Comparison of ENCODE assay signal across 24 cellular contexts in the genomic region with DNA sequence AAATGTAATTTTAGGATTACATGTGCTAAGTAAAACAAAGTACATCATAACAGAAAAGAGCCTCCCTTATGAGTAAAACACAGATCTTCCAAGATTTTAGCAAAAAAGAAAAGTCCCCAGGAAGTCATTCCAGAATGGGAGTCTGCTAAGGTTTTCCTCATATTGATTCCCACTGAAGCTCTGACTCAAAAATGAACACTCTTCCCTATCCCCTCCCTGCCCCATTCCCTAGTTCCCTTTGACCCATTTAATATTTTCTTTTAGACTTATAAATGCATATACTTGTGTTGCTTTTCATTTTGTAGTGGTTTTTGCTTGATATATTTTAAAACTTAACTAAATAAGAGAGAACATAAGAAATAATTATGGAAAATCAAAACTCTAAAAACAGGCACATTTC. TPM values are rescaled to one million over a fixed set of nuclear protein-coding genes. Genes with fewer than 3 reads are reported as not detected.
DNase-seq lines count a peak whose midpoint lies in the region; FAIRE-seq lines count a peak whose summit lies in the region.
"Had no signal": no experiment of that assay in that cellular context is flagged by ENCODE, and none has a peak within 500 bp of the region (broad histone marks: within the 10 kb centered on the region; RNA-seq: fewer than 3 reads in every experiment).

No MANE protein-coding gene starts in this region.

- no peak overlapping the region for H3K4me3 ChIP-seq in CD4-positive, alpha-beta memory T cell (ENCODE audit: low read length in 2 of 2)
- H3K4me3 ChIP-seq in GM23248 (peak overlapping the region; percentile 61), adipocyte (ENCODE audit: low read length) (peak overlapping the region; percentile 73), mesenchymal stem cell (ENCODE audit: insufficient read depth in 1 of 2, low read depth in 1 of 2, low read length in 2 of 2) (peak overlapping the region in 1 of 2 experiments; percentile 64)
- H3K4me3 ChIP-seq: esophagus muscularis mucosa, testis had no signal

- no peak for FAIRE-seq in GM19239 (lab: Jason Lieb, UNC)

- peaks cover 52 to 69% (median 60%) of the 10 kb centered on the region in 4 donors for H3K4me1 Mint-ChIP-seq in CD4-positive, alpha-beta memory T cell
- H3K4me1 Mint-ChIP-seq: B cell had no signal

- in situ Hi-C loops in GM23248 (cut with MboI) (no loop called here), ACHN (cut with HindIII; ENCODE audit: low pct_ligation_motif_present, low pct_unique_long_range_greater_than_20kb, low sequenced_read_pairs) (no loop called here)

- H3K9me3 Mint-ChIP-seq in CD4-positive, alpha-beta memory T cell: peaks cover 0 to 2% (median 0%) of the 10 kb centered on the region in 8 donors
- H3K9me3 Mint-ChIP-seq: brain had no signal

- H3K4me1 ChIP-seq in CD4-positive, alpha-beta memory T cell (ENCODE audit: insufficient read depth, low read length): peaks cover 68% of the 10 kb centered on the region
- H3K4me1 ChIP-seq in GM23248 (ENCODE audit: insufficient read depth): peaks cover 55% of the 10 kb centered on the region
- H3K4me1 ChIP-seq in adipocyte (ENCODE audit: control insufficient read depth, insufficient read depth, low read length): peaks cover 53% of the 10 kb centered on the region
- peaks cover 9% of the 10 kb centered on the region for H3K4me1 ChIP-seq in mesenchymal stem cell (ENCODE audit: control insufficient read depth, insufficient read depth, low read depth, low read length)
- H3K4me1 ChIP-seq: testis had no signal

- intact Hi-C loops in CD4-positive, alpha-beta memory T cell (cut with micrococcal nuclease): loop anchor here (5.0 kb wide), 1 partner anchor 48 kb away; no protein-coding TSS in a partner anchor

- no peaks in the 10 kb centered on the region for H3K27me3 ChIP-seq in CD4-positive, alpha-beta memory T cell (ENCODE audit: insufficient read depth, low read length)
- no peaks in the 10 kb centered on the region for H3K27me3 ChIP-seq in GM23248 (replicated peaks; ENCODE audit: insufficient read depth)
- H3K27me3 ChIP-seq in adipocyte (replicated peaks; ENCODE audit: control insufficient read depth, insufficient read depth, low read length): no peaks in the 10 kb centered on the region
- no peaks in the 10 kb centered on the region for H3K27me3 ChIP-seq in mesenchymal stem cell (ENCODE audit: control insufficient read depth in 1 of 2, insufficient read depth in 1 of 2, low read length in 2 of 2)
- H3K27me3 ChIP-seq: esophagus muscularis mucosa, testis had no signal

- no peak overlapping the region for H3K14ac ChIP-seq in mesenchymal stem cell (ENCODE audit: low read length in 2 of 2)

- peak overlapping the region in 4 of 8 donors; percentile 34 to 72 (median 43) for H3K4me3 Mint-ChIP-seq in CD4-positive, alpha-beta memory T cell
- H3K4me3 Mint-ChIP-seq: activated naive CD4-positive, alpha-beta T cell treated with anti-CD3 and anti-CD28 coated beads, Interleukin-2, amount 50 U/mL, for 24 hours; B cell; brain had no signal

- H4K8ac ChIP-seq in mesenchymal stem cell (ENCODE audit: low read length): no peak overlapping the region

- H3F3A ChIP-seq in GM23248 (ENCODE audit: insufficient read depth): peaks cover 69% of the 10 kb centered on the region

- H3K27ac Mint-ChIP-seq in CD4-positive, alpha-beta memory T cell: peak overlapping the region; percentile 30 to 90 (median 78)
- H3K27ac Mint-ChIP-seq: B cell had no signal

- H4K20me1 ChIP-seq in GM23248 (ENCODE audit: insufficient read depth): no peaks in the 10 kb centered on the region

- no peaks in the 10 kb centered on the region for H3K36me3 Mint-ChIP-seq in CD4-positive, alpha-beta memory T cell
- H3K36me3 Mint-ChIP-seq: activated naive CD4-positive, alpha-beta T cell treated with anti-CD3 and anti-CD28 coated beads, Interleukin-2, amount 50 U/mL, for 24 hours; brain had no signal

- no peaks in the 10 kb centered on the region for H3K9me3 ChIP-seq in CD4-positive, alpha-beta memory T cell (ENCODE audit: control insufficient read depth in 1 of 2, low read length in 2 of 2)
- H3K9me3 ChIP-seq in GM23248 (ENCODE audit: low read depth) (no peaks in the 10 kb centered on the region), adipocyte (ENCODE audit: control insufficient read depth, low read length) (peaks cover 5% of the 10 kb centered on the region), mesenchymal stem cell (ENCODE audit: control insufficient read depth, low read length) (peaks cover 5% of the 10 kb centered on the region)
- H3K9me3 ChIP-seq: esophagus muscularis mucosa, testis had no signal

- no peaks in the 10 kb centered on the region for H3K36me3 ChIP-seq in CD4-positive, alpha-beta memory T cell (ENCODE audit: insufficient read depth, low read length)
- H3K36me3 ChIP-seq in GM23248 (ENCODE audit: low read depth): no peaks in the 10 kb centered on the region
- H3K36me3 ChIP-seq in adipocyte (ENCODE audit: control insufficient read depth, insufficient read depth, low read length, severe bottlenecking): no peaks in the 10 kb centered on the region
- H3K36me3 ChIP-seq in mesenchymal stem cell (ENCODE audit: control insufficient read depth in 1 of 2, insufficient read depth in 2 of 2, low read depth in 1 of 2, low read length in 2 of 2): no peaks in the 10 kb centered on the region
- H3K36me3 ChIP-seq: esophagus muscularis mucosa had no signal

- no peak overlapping the region for H2BK12ac ChIP-seq in mesenchymal stem cell (ENCODE audit: low read length in 2 of 2)

- peaks cover 0 to 3% of the 10 kb centered on the region in 2 donors for H3K27me3 Mint-ChIP-seq in CD4-positive, alpha-beta memory T cell
- H3K27me3 Mint-ChIP-seq: activated naive CD4-positive, alpha-beta T cell treated with anti-CD3 and anti-CD28 coated beads, Interleukin-2, amount 50 U/mL, for 24 hours had no signal

- no peaks in the 10 kb centered on the region for H3K79me2 ChIP-seq in GM23248 (ENCODE audit: insufficient read depth)

- H4K91ac ChIP-seq in mesenchymal stem cell (ENCODE audit: low read length): no peak overlapping the region

- no peak overlapping the region for H3K23ac ChIP-seq in mesenchymal stem cell (ENCODE audit: low read length in 2 of 2)

- H3K4me2 ChIP-seq in GM23248 (ENCODE audit: unreplicated experiment) (peak overlapping the region; percentile 95), mesenchymal stem cell (ENCODE audit: low read length, poor library complexity, severe bottlenecking) (no peak overlapping the region)

- no peak overlapping the region for H2AK5ac ChIP-seq in mesenchymal stem cell (ENCODE audit: low read length, severe bottlenecking)

- no peak overlapping the region for H3K27ac ChIP-seq in CD4-positive, alpha-beta memory T cell (ENCODE audit: low read depth, low read length)
- H3K27ac ChIP-seq in GM23248 (peak overlapping the region; percentile 92), mesenchymal stem cell (ENCODE audit: low read length, poor library complexity, severe bottlenecking) (no peak overlapping the region)
- H3K27ac ChIP-seq: HL-60, testis had no signal

- no peak overlapping the region for H3K18ac ChIP-seq in mesenchymal stem cell (ENCODE audit: low read depth in 1 of 2, low read length in 2 of 2)

- H3K9ac ChIP-seq in GM23248 (peak overlapping the region; percentile 60), adipocyte (ENCODE audit: low read length) (peak overlapping the region; percentile 53), mesenchymal stem cell (ENCODE audit: low read length) (peak overlapping the region; percentile 81)

- H2BK120ac ChIP-seq in mesenchymal stem cell (ENCODE audit: low read depth, low read length): no peak overlapping the region

- POLR2A ChIA-PET in CD4-positive, alpha-beta memory T cell (lab: Charles Lee; ENCODE audit: partially characterized antibody): interaction anchor here (0.8 to 6.1 kb wide), 2 partner anchors 8 to 38 kb away, joined by 3 to 81 read pairs; partner anchors contain the start of gene PTGER2

- no peaks in the 10 kb centered on the region for H3K9me2 ChIP-seq in GM23248 (ENCODE audit: insufficient read depth)

- H2BK15ac ChIP-seq in mesenchymal stem cell (ENCODE audit: low read depth, poor library complexity, severe bottlenecking): no peak overlapping the region

- no peak overlapping the region for H2AFZ ChIP-seq in GM23248
- H2AFZ ChIP-seq in mesenchymal stem cell (ENCODE audit: low read depth, low read length): no peak overlapping the region

- CTCF ChIA-PET in CD4-positive, alpha-beta memory T cell (lab: Charles Lee; ENCODE audit: partially characterized antibody): no interaction called here

- no peak for DNase-seq in CD4-positive, alpha-beta memory T cell
- no peak for DNase-seq in GM23248
- DNase-seq in adipocyte (ENCODE audit: low read depth): no peak
- DNase-seq in mesenchymal stem cell: no peak
- no peak for DNase-seq in cortex of kidney (lab: John Stamatoyannopoulos, UW)
- DNase-seq in GM19239 (ENCODE audit: insufficient read length, low spot score): no peak
- no peak for DNase-seq in OCI-M2 (lab: John Stamatoyannopoulos, UW; ENCODE audit: unreplicated experiment)
- no peak for DNase-seq in ACHN
- DNase-seq: activated CD4-positive, CD25-positive, alpha-beta regulatory T cell treated with anti-CD3 and anti-CD28 coated beads, Interleukin-2, amount 50 U/mL, for 72 hours; activated T-cell treated with anti-CD3 and anti-CD28 coated beads for 4 hours; islet precursor cell; NCI-H2029 treated with DMSO at 0.1 percent for 48 hours; NCI-H510A; Right ventricle myocardium superior; T-helper 9 cell; testis had no signal

- no peak overlapping the region for H2BK5ac ChIP-seq in mesenchymal stem cell (ENCODE audit: low read depth, low read length, poor library complexity, severe bottlenecking)

- H3K79me1 ChIP-seq in mesenchymal stem cell (replicated peaks; ENCODE audit: low read length, poor library complexity, severe bottlenecking): no peaks in the 10 kb centered on the region

- no peak overlapping the region for H3K4ac ChIP-seq in mesenchymal stem cell (ENCODE audit: low read depth in 1 of 2, low read length in 2 of 2)

RNA-seq across cellular contexts. Expression of gene PTGER2, which starts 40.1 kb away (rescaled TPM):
- 10 to 100 TPM; 29.4 to 30.2 TPM for total RNA-seq in CD4-positive, alpha-beta memory T cell
- polyA plus RNA-seq in CD4-positive, alpha-beta memory T cell: 100 to 1,000 TPM; 241 to 259 TPM
- total RNA-seq in GM23248 (2014; rRNA removed; shearing (Covaris generic)): 6.2 and 7.2 TPM in 2 replicates
- polyA plus RNA-seq in GM23248 (2016; fragmentation: Nextera tagmentation; extraction: Ambion mirVana): 9.1 TPM in 2 replicates
- polyA plus RNA-seq in mesenchymal stem cell (2013, experiment 1 of 2): 17.5 TPM
- polyA plus RNA-seq in mesenchymal stem cell (2013, experiment 2 of 2): 17.8 TPM
- total RNA-seq: lung microvascular endothelial cell, pulmonary artery endothelial cell had no signal
- polyA plus RNA-seq: neural cell had no signal

Comparison
In these comparisons a context has a peak if more than half of its experiments do, and no peak if none do; other contexts are left out.
1. H3K4me3 ChIP-seq: peak in GM23248 (single experiment) and adipocyte (single experiment); none in CD4-positive, alpha-beta memory T cell (0 of 2).
2. Peak in every context shown above with its lines, with median percentiles within 50 percentile points of each other: H3K9ac ChIP-seq.